Comparison of ENCODE assay signal across 8 cellular contexts in the genomic region with DNA sequence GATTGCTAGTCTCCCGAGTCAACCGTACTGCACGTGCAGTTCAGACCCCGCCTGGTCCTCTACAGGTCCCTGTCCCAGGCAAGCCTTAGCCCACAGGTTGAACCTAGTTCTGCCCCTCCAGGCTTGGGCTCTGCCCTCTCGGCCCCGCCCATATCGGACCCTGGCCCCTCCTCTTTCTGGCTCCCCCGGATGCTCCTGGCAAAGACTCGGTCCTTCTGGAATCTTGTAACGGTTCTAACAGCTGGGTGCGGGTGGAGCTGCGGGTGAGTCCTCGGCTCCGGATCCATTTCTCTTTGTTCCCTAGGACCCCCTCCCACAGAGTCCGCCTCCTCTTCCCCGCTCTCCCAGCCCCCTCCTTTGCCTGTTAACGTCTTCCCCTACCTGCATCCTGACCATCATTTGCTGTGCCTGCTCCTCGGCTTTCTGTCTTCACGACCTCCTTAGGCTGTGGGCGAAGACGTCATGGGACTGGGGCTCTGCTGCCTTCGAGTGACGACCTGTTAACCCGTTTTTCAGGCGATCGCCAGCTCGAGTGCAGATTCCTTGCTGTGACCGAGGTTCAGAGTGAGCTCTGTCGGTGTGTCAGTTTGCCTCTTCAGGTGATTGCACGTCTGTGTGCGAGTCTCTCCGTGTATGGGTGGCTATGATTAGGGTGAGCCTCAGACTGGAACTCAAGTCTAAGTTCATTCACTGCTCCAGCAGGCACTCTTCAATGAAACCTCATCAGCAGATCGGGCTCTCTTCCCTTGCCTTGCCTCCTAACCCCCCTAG. TPM values are rescaled to one million over a fixed set of nuclear protein-coding genes. Genes with fewer than 3 reads are reported as not detected.
DNase-seq lines count a peak whose midpoint lies in the region; ATAC-seq and TF ChIP-seq lines count a peak whose summit lies in the region.

A gene with protein sequence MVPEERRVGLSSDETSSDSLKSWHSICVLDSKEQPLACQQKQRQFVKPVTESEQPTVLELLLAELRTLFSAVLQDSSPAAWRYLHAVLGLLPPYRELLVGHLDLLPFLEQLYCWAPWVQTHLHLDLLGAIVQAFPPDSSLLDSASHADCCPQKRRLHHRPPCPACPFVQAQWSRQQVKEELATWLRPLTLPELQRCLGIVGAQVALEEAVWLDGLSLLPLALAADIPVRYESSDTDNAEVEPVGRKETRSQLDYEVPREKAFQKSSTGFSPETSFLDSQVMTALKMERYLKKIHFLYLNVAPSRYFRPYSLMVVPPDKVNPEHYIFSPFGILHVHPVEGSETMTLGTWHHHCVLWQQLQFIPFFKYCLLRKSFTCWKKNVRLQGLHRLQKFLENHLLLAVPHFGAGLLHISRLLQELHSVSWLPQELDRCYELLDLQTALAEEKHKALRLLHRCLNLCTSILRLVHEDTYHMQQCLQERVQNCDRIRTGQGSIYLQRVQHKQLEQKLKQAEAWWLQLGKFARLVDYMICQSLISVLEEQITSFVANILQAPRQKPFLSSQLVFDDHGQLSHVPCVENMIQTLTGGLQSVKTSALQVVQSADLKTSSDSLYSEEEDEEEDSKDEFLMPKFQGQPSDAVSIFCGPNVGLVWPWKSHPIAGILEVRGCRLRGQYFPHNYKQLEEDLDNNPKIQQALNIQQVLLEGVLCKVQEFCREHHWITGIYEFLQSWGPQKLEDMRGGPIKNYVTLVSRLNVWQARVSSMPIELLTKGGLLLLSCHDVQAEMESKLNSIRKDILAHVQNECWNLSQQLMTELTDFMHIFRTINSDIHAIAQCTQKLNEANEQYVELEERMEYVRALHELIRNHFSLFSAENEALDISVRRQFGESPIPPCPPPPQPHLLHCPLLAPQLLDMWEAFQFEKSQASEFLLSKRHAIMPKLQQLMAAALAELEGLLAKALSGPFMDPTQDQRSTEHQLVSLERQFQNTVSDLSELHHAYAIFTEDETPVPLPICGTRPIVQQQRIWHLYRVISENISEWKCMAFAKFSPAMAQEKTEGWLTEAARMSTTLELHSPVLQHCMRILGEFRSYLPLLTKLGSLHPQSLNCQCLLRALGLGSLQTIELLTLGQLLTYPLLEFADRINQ (N-terminal part only) (plus strand): TSS at position 212 of the 771 bp plus-strand sequence. CDS start 936 bp downstream, outside the sequence.

- peak within 1 kb of the TSS; percentile 20 for H3K27ac Mint-ChIP-seq in activated CD4-positive, alpha-beta T cell treated with anti-CD3 and anti-CD28 coated beads for 36 hours
- H3K27ac Mint-ChIP-seq in brain: peak within 1 kb of the TSS in 3 of 5 experiments; percentile 9 to 58 (median 29)

- no peaks in the 10 kb centered on the region for H3K4me1 Mint-ChIP-seq in activated CD4-positive, alpha-beta T cell treated with anti-CD3 and anti-CD28 coated beads for 36 hours
- H3K4me1 Mint-ChIP-seq in brain: no peaks in the 10 kb centered on the region

- POLR2A ChIA-PET in activated CD4-positive, alpha-beta T cell treated with anti-CD3 and anti-CD28 coated beads for 36 hours (lab: Charles Lee): no interaction called here

- no peaks in the 10 kb centered on the region for H3K9me3 ChIP-seq in thoracic aorta
- no peaks in the 10 kb centered on the region for H3K9me3 ChIP-seq in WERI-Rb-1 (ENCODE audit: severe bottlenecking)

- peak within 1 kb of the TSS; percentile 64 to 75 for H3K27ac ChIP-seq in thoracic aorta
- H3K27ac ChIP-seq in WERI-Rb-1: no peak within 1 kb of the TSS

- no peak within 1 kb of the TSS for H3K4me3 Mint-ChIP-seq in activated CD4-positive, alpha-beta T cell treated with anti-CD3 and anti-CD28 coated beads for 36 hours
- no peak within 1 kb of the TSS for H3K4me3 Mint-ChIP-seq in brain

- no peak for ATAC-seq in activated CD4-positive, alpha-beta T cell treated with anti-CD3 and anti-CD28 coated beads for 36 hours
- ATAC-seq in left lobe of liver: no peak
- no peak for ATAC-seq in thoracic aorta (ENCODE audit: insufficient number of reproducible peaks, low FRiP score, low read depth)

- H3K4me3 ChIP-seq in thoracic aorta: no peak within 1 kb of the TSS
- no peak within 1 kb of the TSS for H3K4me3 ChIP-seq in WERI-Rb-1 (ENCODE audit: low read depth, low read length)

- intact Hi-C loops in activated CD4-positive, alpha-beta T cell treated with anti-CD3 and anti-CD28 coated beads for 36 hours (cut with DNase I, micrococcal nuclease): no loop called here

- no peak for DNase-seq in activated CD4-positive, alpha-beta T cell treated with anti-CD3 and anti-CD28 coated beads for 36 hours
- no peak for DNase-seq in activated CD4-positive, alpha-beta T cell treated with anti-CD3 and anti-CD28 coated beads, Interleukin-2, amount 50 U/mL, for 48 hours
- no peak for DNase-seq in left lobe of liver (ENCODE audit: low spot score)
- no peak for DNase-seq in thoracic aorta (ENCODE audit: low spot score)
- DNase-seq in RKO (ENCODE audit: low spot score): no peak
- DNase-seq in stimulated activated CD4-positive, alpha-beta T cell treated with anti-CD3 and anti-CD28 coated beads, Interleukin-4, amount 100 ng/mL, for 4 hours: no peak
- DNase-seq in WERI-Rb-1: no peak

- no peaks in the 10 kb centered on the region for H3K27me3 Mint-ChIP-seq in activated CD4-positive, alpha-beta T cell treated with anti-CD3 and anti-CD28 coated beads for 36 hours
- no peaks in the 10 kb centered on the region for H3K27me3 Mint-ChIP-seq in brain

- no peaks in the 10 kb centered on the region for H3K36me3 ChIP-seq in thoracic aorta
- no peaks in the 10 kb centered on the region; the same call in none of the 2 replicates for H3K36me3 ChIP-seq in WERI-Rb-1

- no peaks in the 10 kb centered on the region for H3K9me3 Mint-ChIP-seq in activated CD4-positive, alpha-beta T cell treated with anti-CD3 and anti-CD28 coated beads for 36 hours (ENCODE audit: low read depth)
- no peaks in the 10 kb centered on the region for H3K9me3 Mint-ChIP-seq in brain

- H3K36me3 Mint-ChIP-seq in activated CD4-positive, alpha-beta T cell treated with anti-CD3 and anti-CD28 coated beads for 36 hours (ENCODE audit: low read depth): peaks cover 26% of the 10 kb centered on the region
- H3K36me3 Mint-ChIP-seq in brain: peaks cover 22% of the 10 kb centered on the region

- no peaks in the 10 kb centered on the region for H3K27me3 ChIP-seq in thoracic aorta (replicated peaks; ENCODE audit: insufficient read depth)
- H3K27me3 ChIP-seq in WERI-Rb-1 (ENCODE audit: insufficient read depth, low read depth, severe bottlenecking): no peaks in the 10 kb centered on the region

- no peak for TF ChIP-seq CTCF in brain (conservative IDR thresholded peaks at IDR 0.05)
- TF ChIP-seq CTCF in thoracic aorta (IDR thresholded peaks at IDR 0.05): no peak
- TF ChIP-seq CTCF in WERI-Rb-1 (IDR thresholded peaks at IDR 0.05; ENCODE audit: low read depth, low read length): no peak

- CTCF ChIA-PET in activated CD4-positive, alpha-beta T cell treated with anti-CD3 and anti-CD28 coated beads for 36 hours (lab: Charles Lee): interaction anchor here (0.6 kb wide), 1 partner anchor 112 kb away, joined by 3 read pairs; no protein-coding TSS in a partner anchor

- H3K4me1 ChIP-seq in thoracic aorta (ENCODE audit: control insufficient read depth in 1 of 2, low read depth in 2 of 2): peaks cover 8 to 34% of the 10 kb centered on the region in 2 donors

RNA-seq across cellular contexts. Expression of the gene that starts here (rescaled TPM):
- total RNA-seq in activated CD4-positive, alpha-beta T cell treated with anti-CD3 and anti-CD28 coated beads for 36 hours: 10 to 100 TPM; 20.9 to 21.0 TPM
- 2.5 TPM for polyA plus RNA-seq in brain (ENCODE audit: insufficient read depth, low read depth, low replicate concordance)
- total RNA-seq in left lobe of liver: 10.1 TPM
- 10 to 100 TPM; 23.9 to 26.5 TPM for total RNA-seq in thoracic aorta
